In genomic region chr12:108389544-108389943, GRCh38 we compare ENCODE assay signal across 4 cellular contexts.
TF ChIP-seq lines count a peak whose summit lies in the region.

No MANE protein-coding gene starts in this region.

TF ChIP-seq in HEK293, 187 proteins besides CTCF, POLR2A, EP300 and RAD21:
- 0 out of 2 replicates have a peak, but pooled peaks have one; percentile 15 for TF ChIP-seq YY2 (tag by site-specific recombination; IDR thresholded peaks at IDR 0.05)
- TF ChIP-seq ZNF777 (tag by site-specific recombination; IDR thresholded peaks at IDR 0.05; ENCODE audit: borderline replicate concordance): 0 out of 2 replicates have a peak, but pooled peaks have one; percentile 42
- TF ChIP-seq ZNF274 (IDR thresholded peaks at IDR 0.05; ENCODE audit: low read length): no peak
- no peak for TF ChIP-seq ZNF274 (tag by site-specific recombination; IDR thresholded peaks at IDR 0.05; ENCODE audit: borderline replicate concordance)
- TF ChIP-seq ZNF529 (tag by site-specific recombination; IDR thresholded peaks at IDR 0.05; ENCODE audit: insufficient replicate concordance): no peak
- peak; percentile 87 for TF ChIP-seq ZNF513 (tag by site-specific recombination; IDR thresholded peaks at IDR 0.05)
- 0 out of 2 replicates have a peak, but pooled peaks have one; percentile 6 for TF ChIP-seq ZIC2 (tag by site-specific recombination; IDR thresholded peaks at IDR 0.05)
- TF ChIP-seq ZNF585B (tag by site-specific recombination; IDR thresholded peaks at IDR 0.05): no peak
- TF ChIP-seq ZNF658 (tag by site-specific recombination; IDR thresholded peaks at IDR 0.05): 0 out of 2 replicates have a peak, but pooled peaks have one; percentile 54
TF ChIP-seq in HEK293: peak in this region for 5.

TF ChIP-seq in HEK293T, 16 proteins besides CTCF, POLR2A, EP300 and RAD21:
- TF ChIP-seq TARDBP (IDR thresholded peaks at IDR 0.05) (peak; percentile 43; the same call in 1 of the 2 replicates), FOXA1 (IDR thresholded peaks at IDR 0.05) (no peak), ZNF384 (IDR thresholded peaks at IDR 0.05) (no peak)

TF ChIP-seq in IMR-90, 13 proteins besides CTCF, POLR2A, EP300 and RAD21:
- TF ChIP-seq RCOR1 (IDR thresholded peaks at IDR 0.05; ENCODE audit: insufficient replicate concordance, low read length) (no peak), MAFK (IDR thresholded peaks at IDR 0.05; ENCODE audit: low read depth, low read length) (no peak), SMC3 (IDR thresholded peaks at IDR 0.05; ENCODE audit: low read depth, low read length) (no peak), NFE2L2 (IDR thresholded peaks at IDR 0.05; ENCODE audit: low read depth, low read length) (no peak), MXI1 (IDR thresholded peaks at IDR 0.05; ENCODE audit: borderline replicate concordance, low read depth, low read length) (no peak), BHLHE40 (IDR thresholded peaks at IDR 0.05; ENCODE audit: low read depth, low read length) (no peak), CHD1 (IDR thresholded peaks at IDR 0.05; ENCODE audit: low read depth, low read length) (no peak), CEBPB (IDR thresholded peaks at IDR 0.05; ENCODE audit: low read depth, low read length) (no peak), FOS (IDR thresholded peaks at IDR 0.05; ENCODE audit: low read depth, low read length) (no peak), RFX5 (IDR thresholded peaks at IDR 0.05; ENCODE audit: low read depth, low read length) (no peak), MAZ (IDR thresholded peaks at IDR 0.05; ENCODE audit: borderline replicate concordance, low read depth, low read length) (no peak)
- TF ChIP-seq, protein P1, sequence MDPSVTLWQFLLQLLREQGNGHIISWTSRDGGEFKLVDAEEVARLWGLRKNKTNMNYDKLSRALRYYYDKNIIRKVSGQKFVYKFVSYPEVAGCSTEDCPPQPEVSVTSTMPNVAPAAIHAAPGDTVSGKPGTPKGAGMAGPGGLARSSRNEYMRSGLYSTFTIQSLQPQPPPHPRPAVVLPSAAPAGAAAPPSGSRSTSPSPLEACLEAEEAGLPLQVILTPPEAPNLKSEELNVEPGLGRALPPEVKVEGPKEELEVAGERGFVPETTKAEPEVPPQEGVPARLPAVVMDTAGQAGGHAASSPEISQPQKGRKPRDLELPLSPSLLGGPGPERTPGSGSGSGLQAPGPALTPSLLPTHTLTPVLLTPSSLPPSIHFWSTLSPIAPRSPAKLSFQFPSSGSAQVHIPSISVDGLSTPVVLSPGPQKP (IDR thresholded peaks at IDR 0.05; ENCODE audit: borderline replicate concordance, low read depth, low read length): no peak
- TF ChIP-seq, protein P2, sequence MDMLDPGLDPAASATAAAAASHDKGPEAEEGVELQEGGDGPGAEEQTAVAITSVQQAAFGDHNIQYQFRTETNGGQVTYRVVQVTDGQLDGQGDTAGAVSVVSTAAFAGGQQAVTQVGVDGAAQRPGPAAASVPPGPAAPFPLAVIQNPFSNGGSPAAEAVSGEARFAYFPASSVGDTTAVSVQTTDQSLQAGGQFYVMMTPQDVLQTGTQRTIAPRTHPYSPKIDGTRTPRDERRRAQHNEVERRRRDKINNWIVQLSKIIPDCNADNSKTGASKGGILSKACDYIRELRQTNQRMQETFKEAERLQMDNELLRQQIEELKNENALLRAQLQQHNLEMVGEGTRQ (IDR thresholded peaks at IDR 0.05; ENCODE audit: low read depth, low read length): no peak

TF ChIP-seq in H1, 55 proteins besides CTCF, POLR2A, EP300 and RAD21:
- no peak for TF ChIP-seq PHF8 (conservative IDR thresholded peaks at IDR 0.05; ENCODE audit: low read depth, low read length)
- TF ChIP-seq FOSL1 (IDR thresholded peaks at IDR 0.05; ENCODE audit: insufficient read depth, low read depth, low read length): no peak
- no peak for TF ChIP-seq TAF1 (IDR thresholded peaks at IDR 0.05; ENCODE audit: low read depth, low read length)
- no peak for TF ChIP-seq KDM5A (IDR thresholded peaks at IDR 0.05; ENCODE audit: low read length)
- TF ChIP-seq SIX5 (IDR thresholded peaks at IDR 0.05; ENCODE audit: low read depth, low read length): no peak
TF ChIP-seq in H1: peak in this region for 0.
